In genomic region chr9:128913048-128913900, GRCh38 we compare ENCODE assay signal across 10 cellular contexts. TPM values are rescaled to one million over a fixed set of nuclear protein-coding genes. Genes with fewer than 3 reads are reported as not detected.
DNase-seq lines count a peak whose midpoint lies in the region; ATAC-seq and TF ChIP-seq lines count a peak whose summit lies in the region.
"Had no signal": no experiment of that assay in that cellular context is flagged by ENCODE, and none has a peak within 500 bp of the region (broad histone marks: within the 10 kb centered on the region; RNA-seq: fewer than 3 reads in every experiment).

No MANE protein-coding gene starts in this region.

- H3K27me3 ChIP-seq in naive thymus-derived CD4-positive, alpha-beta T cell (ENCODE audit: control insufficient read depth in 2 of 2, insufficient read depth in 2 of 2, low read length in 2 of 2): no peaks in the 10 kb centered on the region
- no peaks in the 10 kb centered on the region for H3K27me3 ChIP-seq in aorta (ENCODE audit: control insufficient read depth in 1 of 2, insufficient read depth in 2 of 2, low read length in 1 of 2)

- DNase-seq in stimulated activated naive CD8-positive, alpha-beta T cell treated with anti-CD3 and anti-CD28 coated beads, Interleukin-15, amount 100 ng/mL, for 72 hours: no peak
- DNase-seq in coronary artery (ENCODE audit: low spot score) (no peak), aorta (no peak), GM19238 (ENCODE audit: insufficient read length, low spot score) (no peak), cerebellum (ENCODE audit: low spot score) (no peak)
- DNase-seq in naive thymus-derived CD4-positive, alpha-beta T cell: no peak
- DNase-seq: NCI-H69, substantia nigra had no signal

- H3K4me3 ChIP-seq in coronary artery (peak overlapping the region; percentile 41), aorta (ENCODE audit: low read length in 2 of 2) (no peak overlapping the region)
- no peak overlapping the region for H3K4me3 ChIP-seq in naive thymus-derived CD4-positive, alpha-beta T cell (ENCODE audit: low read length)

- peaks cover 56% of the 10 kb centered on the region for H3K4me1 Mint-ChIP-seq in stimulated activated naive CD8-positive, alpha-beta T cell treated with anti-CD3 and anti-CD28 coated beads, Interleukin-15, Interleukin-2, amounts not matched to agents 100 ng/mL and 50 ng/mL, for 24 hours (ENCODE audit: low read depth)
- peaks cover 73% of the 10 kb centered on the region for H3K4me1 Mint-ChIP-seq in stimulated activated naive CD8-positive, alpha-beta T cell treated with anti-CD3 and anti-CD28 coated beads, Interleukin-15, amount 100 ng/mL, for 72 hours
- H3K4me1 Mint-ChIP-seq in naive thymus-derived CD4-positive, alpha-beta T cell: peaks cover 30 to 58% (median 48%) of the 10 kb centered on the region in 7 donors

- POLR2A ChIA-PET in naive thymus-derived CD4-positive, alpha-beta T cell (lab: Charles Lee): interaction anchor here (2.0 kb wide), 1 partner anchor 11 kb away, joined by 7 read pairs; no protein-coding TSS in a partner anchor

- peaks cover 2 to 61% (median 26%) of the 10 kb centered on the region in 3 experiments for H3K36me3 ChIP-seq in naive thymus-derived CD4-positive, alpha-beta T cell (ENCODE audit: control insufficient read depth in 2 of 3, insufficient read depth in 3 of 3, low read length in 3 of 3)
- peaks cover 0 to 5% of the 10 kb centered on the region in 2 donors for H3K36me3 ChIP-seq in aorta (ENCODE audit: control insufficient read depth in 1 of 2, insufficient read depth in 2 of 2, low read length in 1 of 2)

- no peak overlapping the region for H3K4me3 Mint-ChIP-seq in stimulated activated naive CD8-positive, alpha-beta T cell treated with anti-CD3 and anti-CD28 coated beads, Interleukin-15, Interleukin-2, amounts not matched to agents 100 ng/mL and 50 ng/mL, for 24 hours
- H3K4me3 Mint-ChIP-seq in stimulated activated naive CD8-positive, alpha-beta T cell treated with anti-CD3 and anti-CD28 coated beads, Interleukin-15, amount 100 ng/mL, for 72 hours: peak overlapping the region in 1 of 2 donors; percentile 26
- peak overlapping the region in 8 of 10 donors; percentile 8 to 80 (median 33) for H3K4me3 Mint-ChIP-seq in naive thymus-derived CD4-positive, alpha-beta T cell

- 29 to 33% methylated on average over 15 of the region's 15 CpGs for WGBS in aorta, 2 donors

- no peak for ATAC-seq in stimulated activated naive CD8-positive, alpha-beta T cell treated with anti-CD3 and anti-CD28 coated beads, Interleukin-15, amount 100 ng/mL, for 72 hours
- ATAC-seq in naive thymus-derived CD4-positive, alpha-beta T cell: no peak
- ATAC-seq in aorta (ENCODE audit: low FRiP score): no peak
- no peak for ATAC-seq in GM21737 (IDR thresholded peaks at IDR 0.05; ENCODE audit: unreplicated experiment)

- H3K27me3 Mint-ChIP-seq in stimulated activated naive CD8-positive, alpha-beta T cell treated with anti-CD3 and anti-CD28 coated beads, Interleukin-15, Interleukin-2, amounts not matched to agents 100 ng/mL and 50 ng/mL, for 24 hours: no peaks in the 10 kb centered on the region
- H3K27me3 Mint-ChIP-seq in stimulated activated naive CD8-positive, alpha-beta T cell treated with anti-CD3 and anti-CD28 coated beads, Interleukin-15, amount 100 ng/mL, for 72 hours: no peaks in the 10 kb centered on the region
- no peaks in the 10 kb centered on the region for H3K27me3 Mint-ChIP-seq in naive thymus-derived CD4-positive, alpha-beta T cell

- no peak for TF ChIP-seq CTCF in coronary artery (IDR thresholded peaks at IDR 0.05)

- H3K4me1 ChIP-seq in naive thymus-derived CD4-positive, alpha-beta T cell (ENCODE audit: control insufficient read depth in 2 of 2, insufficient read depth in 2 of 2, low read length in 2 of 2): peaks cover 1 to 42% of the 10 kb centered on the region in 2 donors
- peaks cover 0 to 11% of the 10 kb centered on the region in 2 donors for H3K4me1 ChIP-seq in aorta (ENCODE audit: control insufficient read depth in 1 of 2, insufficient read depth in 2 of 2, low read length in 2 of 2)

- no peaks in the 10 kb centered on the region for H3K9me3 Mint-ChIP-seq in stimulated activated naive CD8-positive, alpha-beta T cell treated with anti-CD3 and anti-CD28 coated beads, Interleukin-15, Interleukin-2, amounts not matched to agents 100 ng/mL and 50 ng/mL, for 24 hours
- H3K9me3 Mint-ChIP-seq in stimulated activated naive CD8-positive, alpha-beta T cell treated with anti-CD3 and anti-CD28 coated beads, Interleukin-15, amount 100 ng/mL, for 72 hours: no peaks in the 10 kb centered on the region
- no peaks in the 10 kb centered on the region for H3K9me3 Mint-ChIP-seq in naive thymus-derived CD4-positive, alpha-beta T cell

- H3K27ac Mint-ChIP-seq in stimulated activated naive CD8-positive, alpha-beta T cell treated with anti-CD3 and anti-CD28 coated beads, Interleukin-15, Interleukin-2, amounts not matched to agents 100 ng/mL and 50 ng/mL, for 24 hours: peak overlapping the region; percentile 64
- peak overlapping the region in 1 of 2 donors; percentile 79 for H3K27ac Mint-ChIP-seq in stimulated activated naive CD8-positive, alpha-beta T cell treated with anti-CD3 and anti-CD28 coated beads, Interleukin-15, amount 100 ng/mL, for 72 hours
- H3K27ac Mint-ChIP-seq in naive thymus-derived CD4-positive, alpha-beta T cell: peak overlapping the region; percentile 57 to 92 (median 82)

- intact Hi-C loops in naive thymus-derived CD4-positive, alpha-beta T cell (cut with micrococcal nuclease): no loop called here
- intact Hi-C loops in aorta (cut with DNase I): loop anchor here in 1 of 2 donors (5.0 kb wide), 1 partner anchor 36 kb away; no protein-coding TSS in a partner anchor

- H3K27ac ChIP-seq in coronary artery (peak overlapping the region; percentile 43 to 82), aorta (ENCODE audit: low read depth in 1 of 2, low read length in 2 of 2) (peak overlapping the region; percentile 36 to 68)
- peak overlapping the region; percentile 12 for H3K27ac ChIP-seq in naive thymus-derived CD4-positive, alpha-beta T cell (ENCODE audit: low read depth, low read length)

- H3K36me3 Mint-ChIP-seq in stimulated activated naive CD8-positive, alpha-beta T cell treated with anti-CD3 and anti-CD28 coated beads, Interleukin-15, Interleukin-2, amounts not matched to agents 100 ng/mL and 50 ng/mL, for 24 hours (ENCODE audit: low read depth): peaks cover 44% of the 10 kb centered on the region
- H3K36me3 Mint-ChIP-seq in naive thymus-derived CD4-positive, alpha-beta T cell: peaks cover 10 to 35% (median 21%) of the 10 kb centered on the region in 5 donors

- CTCF ChIA-PET in naive thymus-derived CD4-positive, alpha-beta T cell (lab: Charles Lee): no interaction called here

- no peaks in the 10 kb centered on the region for H3K9me3 ChIP-seq in naive thymus-derived CD4-positive, alpha-beta T cell (ENCODE audit: control insufficient read depth in 2 of 3, low read length in 3 of 3)
- H3K9me3 ChIP-seq in aorta (ENCODE audit: control insufficient read depth, low read length): no peaks in the 10 kb centered on the region

RNA-seq across cellular contexts. Expression of gene PHYHD1, which starts 7.5 kb away (rescaled TPM):
- 1 to 10 TPM; 1.1 to 3.2 (median 3.1) TPM for total RNA-seq in naive thymus-derived CD4-positive, alpha-beta T cell
- polyA plus RNA-seq in naive thymus-derived CD4-positive, alpha-beta T cell: 1 to 10 TPM; 3.0 to 5.1 TPM
- 10 to 100 TPM; 20.5 to 33.0 TPM for total RNA-seq in aorta
- polyA plus RNA-seq in aorta: 10 to 100 TPM; 16.7 to 68.9 TPM
- 1.1 TPM for total RNA-seq in cerebellum

RNA-seq across cellular contexts. Expression of gene LRRC8A, which starts 31.3 kb away (rescaled TPM):
- total RNA-seq in naive thymus-derived CD4-positive, alpha-beta T cell: 10 to 100 TPM; 31.3 to 48.8 (median 34.5) TPM
- 10 to 100 TPM; 24.2 to 54.0 TPM for polyA plus RNA-seq in naive thymus-derived CD4-positive, alpha-beta T cell
- total RNA-seq in aorta: 100 to 1,000 TPM in 1 of 2 donors, 10 to 100 TPM in 1; 63.8 to 100 TPM
- 10 to 100 TPM; 14.3 to 41.3 TPM for polyA plus RNA-seq in aorta
- total RNA-seq in cerebellum: 26.0 TPM

RNA-seq across cellular contexts. Expression of gene KYAT1, which starts 31.5 kb away (rescaled TPM):
- 10 to 100 TPM in 4 of 5 experiments, 1 to 10 TPM in 1; 7.2 to 18.2 (median 14.8) TPM for total RNA-seq in naive thymus-derived CD4-positive, alpha-beta T cell
- 10 to 100 TPM in 1 of 2 donors, 1 to 10 TPM in 1; 9.8 to 14.2 TPM for polyA plus RNA-seq in naive thymus-derived CD4-positive, alpha-beta T cell
- total RNA-seq in aorta (1 to 10 TPM; 7.5 to 9.5 TPM), cerebellum (9.3 TPM)
- 10 to 100 TPM in 1 of 2 donors, 1 to 10 TPM in 1; 4.5 to 11.4 TPM for polyA plus RNA-seq in aorta

RNA-seq across cellular contexts. Expression of gene DOLK, which starts 34.1 kb away (rescaled TPM):
- total RNA-seq in naive thymus-derived CD4-positive, alpha-beta T cell: 10 to 100 TPM in 2 of 5 experiments, 1 to 10 TPM in 3; 6.0 to 12.8 (median 9.5) TPM
- polyA plus RNA-seq in naive thymus-derived CD4-positive, alpha-beta T cell: 10 to 100 TPM in 1 of 2 donors, 1 to 10 TPM in 1; 7.6 to 10.5 TPM
- total RNA-seq in aorta (10 to 100 TPM in 1 of 2 donors, 1 to 10 TPM in 1; 8.4 to 10.5 TPM), cerebellum (10.1 TPM)
- polyA plus RNA-seq in aorta: 10 to 100 TPM in 1 of 2 donors, 1 to 10 TPM in 1; 4.3 to 10.7 TPM

RNA-seq across cellular contexts. Expression of gene NUP188, which starts 34.2 kb away (rescaled TPM):
- total RNA-seq in naive thymus-derived CD4-positive, alpha-beta T cell: 10 to 100 TPM; 55.7 to 98.7 (median 63.7) TPM
- polyA plus RNA-seq in naive thymus-derived CD4-positive, alpha-beta T cell: 10 to 100 TPM; 24.8 to 39.5 TPM
- total RNA-seq in aorta (10 to 100 TPM; 37.1 to 44.5 TPM), cerebellum (48.0 TPM)
- 10 to 100 TPM in 1 of 2 donors, 1 to 10 TPM in 1; 4.9 to 14.4 TPM for polyA plus RNA-seq in aorta

Comparison
In these comparisons a context has a peak if more than half of its experiments do, and no peak if none do; other contexts are left out.
1. H3K27ac ChIP-seq: peak in every context shown above with its lines; median percentile 62 in coronary artery; 52 in aorta; 12 in naive thymus-derived CD4-positive, alpha-beta T cell.
2. RNA of gene PHYHD1, which starts 7.5 kb away (total RNA-seq): 20.5 to 33.0 TPM in aorta; 1.1 to 3.2 TPM in naive thymus-derived CD4-positive, alpha-beta T cell and 1.1 TPM in cerebellum (single experiment); every median in the first group is over 4 times any median in the second.